In genomic region chr1:56167596-56167995, GRCh38 we compare ENCODE assay signal across 33 cellular contexts.
"Had no signal": no experiment of that assay in that cellular context is flagged by ENCODE, and none has a peak within 500 bp of the region (broad histone marks: within the 10 kb centered on the region; RNA-seq: fewer than 3 reads in every experiment).

No MANE protein-coding gene starts in this region.

- FAIRE-seq: astrocyte, bronchial epithelial cell, frontal cortex had no signal

- DNase-seq: activated CD4-positive, alpha-beta memory T cell treated with anti-CD3 and anti-CD28 coated beads for 36 hours; activated CD4-positive, alpha-beta T cell treated with anti-CD3 and anti-CD28 coated beads for 36 hours; activated CD4-positive, CD25-positive, alpha-beta regulatory T cell; activated CD4-positive, CD25-positive, alpha-beta regulatory T cell treated with anti-CD3 and anti-CD28 coated beads, Interleukin-2, amount 50 U/mL, for 72 hours; activated CD8-positive, alpha-beta memory T cell treated with anti-CD3 and anti-CD28 coated beads, Interleukin-2, amount 10 ng/mL, durations not matched to agents 7 days and 5 days; activated CD8-positive, alpha-beta memory T cell treated with anti-CD3 and anti-CD28 coated beads, Interleukin-2, amount 50 U/mL, for 4 hours; activated CD8-positive, alpha-beta T cell treated with anti-CD3 and anti-CD28 coated beads, Interleukin-2, amount 10 ng/mL, durations not matched to agents 7 days and 5 days; activated gamma-delta T cell; activated naive CD4-positive, alpha-beta T cell treated with anti-CD3 and anti-CD28 coated beads, Interleukin-2, amount 50 U/mL, for 16 hours; activated naive CD4-positive, alpha-beta T cell treated with Interleukin-2 at 50 U/mL for 16 hours; activated T-cell treated with anti-CD3 and anti-CD28 coated beads, Interleukin-2, amount 50 U/mL, for 24 hours; activated T-cell treated with anti-CD3 and anti-CD28 coated beads, Interleukin-2, amount 50 U/mL, for 72 hours; amniotic stem cell; anterior cingulate cortex; brain microvascular endothelial cell; dorsolateral prefrontal cortex; effector memory CD4-positive, alpha-beta T cell; endodermal cell; foreskin fibroblast; head of caudate nucleus; T-helper 1 cell; T-helper 17 cell; T1000; WERI-Rb-1 had no signal

- H3K36me3 ChIP-seq: brain microvascular endothelial cell, WERI-Rb-1 had no signal

- H3K27me3 Mint-ChIP-seq: activated CD4-positive, alpha-beta memory T cell treated with anti-CD3 and anti-CD28 coated beads for 36 hours; activated CD4-positive, alpha-beta T cell treated with anti-CD3 and anti-CD28 coated beads for 36 hours; activated CD4-positive, alpha-beta T cell treated with anti-CD3 and anti-CD28 coated beads, Interleukin-2, amount 10 ng/mL, durations not matched to agents 24 days and 14 days; activated CD8-positive, alpha-beta memory T cell treated with anti-CD3 and anti-CD28 coated beads, Interleukin-2, amount 10 ng/mL, durations not matched to agents 7 days and 5 days; activated T-cell treated with anti-CD3 and anti-CD28 coated beads, Interleukin-2, amount 50 U/mL, for 24 hours; central memory CD8-positive, alpha-beta T cell had no signal

- H3K9me3 Mint-ChIP-seq: activated CD4-positive, alpha-beta memory T cell treated with anti-CD3 and anti-CD28 coated beads for 36 hours; activated CD4-positive, alpha-beta T cell treated with anti-CD3 and anti-CD28 coated beads, Interleukin-2, amount 10 ng/mL, durations not matched to agents 24 days and 14 days; activated T-cell treated with anti-CD3 and anti-CD28 coated beads, Interleukin-2, amount 50 U/mL, for 24 hours; dendritic cell treated with granulocyte-macrophage colony-stimulating factor and Interleukin-4, amounts not matched to agents 40 ng/mL and 50 ng/mL, for 4 days had no signal

- H3K4me1 Mint-ChIP-seq: activated CD4-positive, alpha-beta T cell treated with anti-CD3 and anti-CD28 coated beads for 36 hours; activated CD4-positive, alpha-beta T cell treated with anti-CD3 and anti-CD28 coated beads, Interleukin-2, amount 10 ng/mL, durations not matched to agents 24 days and 14 days; activated CD8-positive, alpha-beta memory T cell treated with anti-CD3 and anti-CD28 coated beads, Interleukin-2, amount 10 ng/mL, durations not matched to agents 7 days and 5 days; central memory CD8-positive, alpha-beta T cell; T-helper 17 cell had no signal

- H3K27me3 ChIP-seq: brain microvascular endothelial cell had no signal

- H3K27ac ChIP-seq: brain microvascular endothelial cell, coronary artery, dorsolateral prefrontal cortex, WERI-Rb-1 had no signal

- H3K27ac Mint-ChIP-seq: activated CD4-positive, alpha-beta memory T cell treated with anti-CD3 and anti-CD28 coated beads for 36 hours; activated CD4-positive, alpha-beta T cell treated with anti-CD3 and anti-CD28 coated beads for 36 hours; activated CD4-positive, alpha-beta T cell treated with anti-CD3 and anti-CD28 coated beads, Interleukin-2, amount 10 ng/mL, durations not matched to agents 24 days and 14 days; activated CD8-positive, alpha-beta memory T cell treated with anti-CD3 and anti-CD28 coated beads, Interleukin-2, amount 10 ng/mL, durations not matched to agents 7 days and 5 days; activated CD8-positive, alpha-beta T cell treated with anti-CD3 and anti-CD28 coated beads, Interleukin-2, amount 10 ng/mL, durations not matched to agents 7 days and 5 days; activated naive CD8-positive, alpha-beta T cell; activated T-cell treated with anti-CD3 and anti-CD28 coated beads, Interleukin-2, amount 50 U/mL, for 24 hours; activated T-cell treated with anti-CD3 and anti-CD28 coated beads, Interleukin-2, amount 50 U/mL, for 72 hours; dendritic cell treated with granulocyte-macrophage colony-stimulating factor and Interleukin-4, amounts not matched to agents 40 ng/mL and 50 ng/mL, for 4 days; endodermal cell; T-helper 17 cell; T-helper 2 cell treated with Interferon-gamma antibody and Interleukin-4, amounts not matched to agents 5 μg/mL and 100 μg/mL, for 36 hours had no signal

- H3K36me3 Mint-ChIP-seq: activated CD4-positive, alpha-beta memory T cell treated with anti-CD3 and anti-CD28 coated beads for 36 hours; activated CD8-positive, alpha-beta memory T cell treated with anti-CD3 and anti-CD28 coated beads, Interleukin-2, amount 10 ng/mL, durations not matched to agents 7 days and 5 days; activated naive CD8-positive, alpha-beta T cell had no signal

- H3K4me3 ChIP-seq: coronary artery, dorsolateral prefrontal cortex had no signal

- H3K4me3 Mint-ChIP-seq: activated CD4-positive, alpha-beta memory T cell treated with anti-CD3 and anti-CD28 coated beads for 36 hours; activated CD4-positive, alpha-beta T cell treated with anti-CD3 and anti-CD28 coated beads for 36 hours; activated CD4-positive, alpha-beta T cell treated with anti-CD3 and anti-CD28 coated beads, Interleukin-2, amount 10 ng/mL, durations not matched to agents 24 days and 14 days; activated CD8-positive, alpha-beta memory T cell treated with anti-CD3 and anti-CD28 coated beads, Interleukin-2, amount 10 ng/mL, durations not matched to agents 7 days and 5 days; activated CD8-positive, alpha-beta T cell treated with anti-CD3 and anti-CD28 coated beads, Interleukin-2, amount 10 ng/mL, durations not matched to agents 7 days and 5 days; activated naive CD8-positive, alpha-beta T cell; activated T-cell treated with anti-CD3 and anti-CD28 coated beads, Interleukin-2, amount 50 U/mL, for 24 hours; activated T-cell treated with anti-CD3 and anti-CD28 coated beads, Interleukin-2, amount 50 U/mL, for 72 hours; central memory CD8-positive, alpha-beta T cell; dendritic cell treated with granulocyte-macrophage colony-stimulating factor and Interleukin-4, amounts not matched to agents 40 ng/mL and 50 ng/mL, for 4 days; endodermal cell; T-helper 17 cell; T-helper 2 cell treated with Interferon-gamma antibody and Interleukin-4, amounts not matched to agents 5 μg/mL and 100 μg/mL, for 36 hours had no signal
